Comparison of ENCODE assay signal across 8 cellular contexts in the genomic region with DNA sequence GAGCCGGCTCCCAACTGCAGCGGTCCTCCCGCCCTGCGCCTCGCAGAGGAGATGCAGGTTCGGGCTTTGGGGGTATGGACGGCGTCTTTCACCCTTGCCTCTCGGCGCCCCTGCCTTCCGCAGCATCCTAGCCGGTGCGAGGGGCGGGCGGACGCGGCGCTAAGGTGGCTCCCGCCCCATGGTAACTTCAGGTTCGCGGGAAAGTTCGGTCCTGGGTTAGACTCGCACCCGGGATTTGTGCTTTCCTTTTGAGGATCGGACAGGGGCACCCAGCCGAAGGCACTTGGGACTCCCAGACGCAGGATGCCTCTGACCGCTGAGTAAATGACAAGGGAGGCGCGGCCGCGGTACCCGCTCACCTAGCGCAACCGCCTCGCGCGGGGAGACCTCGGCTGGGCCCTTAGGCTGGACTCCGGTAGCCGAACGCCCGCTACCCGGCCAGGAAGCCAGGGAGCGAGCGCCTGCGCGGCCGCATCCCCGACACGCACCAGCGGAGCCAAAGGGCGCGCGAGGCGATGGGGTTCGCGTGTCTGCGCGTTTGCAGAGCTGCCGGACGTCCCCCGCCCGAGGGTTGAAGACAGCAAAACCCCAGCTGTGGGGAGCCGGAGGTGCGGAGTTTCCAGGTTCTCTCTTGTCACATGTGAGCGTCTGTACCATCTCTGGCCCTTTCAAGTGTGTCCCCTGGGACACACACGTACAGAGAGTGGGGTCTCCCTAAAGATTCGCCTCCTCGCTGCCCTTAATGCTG. TPM values are rescaled to one million over a fixed set of nuclear protein-coding genes. Genes with fewer than 3 reads are reported as not detected.
A peak's percentile ranks its signal among the peaks of the same experiment; 100 is the strongest.
DNase-seq lines count a peak whose midpoint lies in the region; ATAC-seq and TF ChIP-seq lines count a peak whose summit lies in the region.

No MANE protein-coding gene starts in this region.

- H3K4me3 Mint-ChIP-seq in activated naive CD8-positive, alpha-beta T cell = peak overlapping the region; percentile 63
- H3K4me3 Mint-ChIP-seq in stimulated activated memory B cell treated with anti-CD40 and anti-IgM and Interleukin-4, amounts not matched to agents 10 μg/mL and 1 μg/mL and 100 μg/mL, for 72 hours = peak overlapping the region; percentile 68

- ATAC-seq in GM19324 (IDR thresholded peaks at IDR 0.05; ENCODE audit: low FRiP score, unreplicated experiment) (peak; percentile 43), HG03469 (IDR thresholded peaks at IDR 0.05; ENCODE audit: unreplicated experiment) (peak; percentile 26), omental fat pad (ENCODE audit: low FRiP score) (no peak)
- ATAC-seq in stimulated activated memory B cell treated with anti-CD40 and anti-IgM and Interleukin-4, amounts not matched to agents 10 μg/mL and 1 μg/mL and 100 μg/mL, for 72 hours = peak; percentile 52

- no peak overlapping the region for H3K9ac ChIP-seq in BLaER1
- H3K9ac ChIP-seq in iPS-18a (ENCODE audit: low read length) = no peak overlapping the region

- peak overlapping the region; percentile 89 for H3K4me2 ChIP-seq in BLaER1

- peaks cover 42% of the 10 kb centered on the region for H3K27me3 Mint-ChIP-seq in activated naive CD8-positive, alpha-beta T cell
- peaks cover 63% of the 10 kb centered on the region for H3K27me3 Mint-ChIP-seq in stimulated activated memory B cell treated with anti-CD40 and anti-IgM and Interleukin-4, amounts not matched to agents 10 μg/mL and 1 μg/mL and 100 μg/mL, for 72 hours

- no peak for TF ChIP-seq CTCF in omental fat pad (IDR thresholded peaks at IDR 0.05)

- no peaks in the 10 kb centered on the region for H3K9me3 Mint-ChIP-seq in activated naive CD8-positive, alpha-beta T cell (ENCODE audit: low read depth)
- no peaks in the 10 kb centered on the region for H3K9me3 Mint-ChIP-seq in stimulated activated memory B cell treated with anti-CD40 and anti-IgM and Interleukin-4, amounts not matched to agents 10 μg/mL and 1 μg/mL and 100 μg/mL, for 72 hours

- no peaks in the 10 kb centered on the region for H3K36me3 ChIP-seq in BLaER1
- H3K36me3 ChIP-seq in iPS-18a (ENCODE audit: control insufficient read depth, low read depth, low read length) = no peaks in the 10 kb centered on the region

- H3K27ac Mint-ChIP-seq in activated naive CD8-positive, alpha-beta T cell = no peak overlapping the region
- H3K27ac Mint-ChIP-seq in stimulated activated memory B cell treated with anti-CD40 and anti-IgM and Interleukin-4, amounts not matched to agents 10 μg/mL and 1 μg/mL and 100 μg/mL, for 72 hours = no peak overlapping the region

- H3K4me3 ChIP-seq in BLaER1 (peak overlapping the region; percentile 69), iPS-18a (ENCODE audit: low read length) (peak overlapping the region; percentile 66)

- no peak for DNase-seq in omental fat pad (ENCODE audit: low spot score)
- no peak for DNase-seq in GOT3 (lab: John Stamatoyannopoulos, UW)

- peaks cover 63% of the 10 kb centered on the region for H3K27me3 ChIP-seq in BLaER1
- H3K27me3 ChIP-seq in iPS-18a (ENCODE audit: control insufficient read depth, insufficient read depth, low read length) = peaks cover 68% of the 10 kb centered on the region

- peaks cover 31% of the 10 kb centered on the region for H4K20me1 ChIP-seq in BLaER1

- H3K4me1 ChIP-seq in BLaER1 = peaks cover 18% of the 10 kb centered on the region
- peaks cover 13% of the 10 kb centered on the region for H3K4me1 ChIP-seq in iPS-18a (ENCODE audit: control insufficient read depth, low read depth, low read length)

- no peaks in the 10 kb centered on the region for H3K36me3 Mint-ChIP-seq in activated naive CD8-positive, alpha-beta T cell
- H3K36me3 Mint-ChIP-seq in stimulated activated memory B cell treated with anti-CD40 and anti-IgM and Interleukin-4, amounts not matched to agents 10 μg/mL and 1 μg/mL and 100 μg/mL, for 72 hours = no peaks in the 10 kb centered on the region

- H3K4me1 Mint-ChIP-seq in activated naive CD8-positive, alpha-beta T cell (ENCODE audit: low read depth) = peaks cover 23% of the 10 kb centered on the region
- peaks cover 38% of the 10 kb centered on the region for H3K4me1 Mint-ChIP-seq in stimulated activated memory B cell treated with anti-CD40 and anti-IgM and Interleukin-4, amounts not matched to agents 10 μg/mL and 1 μg/mL and 100 μg/mL, for 72 hours

- H3K27ac ChIP-seq in BLaER1 (no peak overlapping the region), iPS-18a (ENCODE audit: low read length) (no peak overlapping the region)

- H3K9me3 ChIP-seq in BLaER1 (no peaks in the 10 kb centered on the region), iPS-18a (ENCODE audit: control insufficient read depth, low read depth, low read length) (no peaks in the 10 kb centered on the region)

RNA-seq across cellular contexts. Expression of gene RSPO3, which starts 1.1 kb away (rescaled TPM):
- total RNA-seq in omental fat pad = 10 to 100 TPM; 21.5 to 40.1 (median 30.3) TPM
